ENCODE assay signal across 18 cellular contexts in the genomic region with DNA sequence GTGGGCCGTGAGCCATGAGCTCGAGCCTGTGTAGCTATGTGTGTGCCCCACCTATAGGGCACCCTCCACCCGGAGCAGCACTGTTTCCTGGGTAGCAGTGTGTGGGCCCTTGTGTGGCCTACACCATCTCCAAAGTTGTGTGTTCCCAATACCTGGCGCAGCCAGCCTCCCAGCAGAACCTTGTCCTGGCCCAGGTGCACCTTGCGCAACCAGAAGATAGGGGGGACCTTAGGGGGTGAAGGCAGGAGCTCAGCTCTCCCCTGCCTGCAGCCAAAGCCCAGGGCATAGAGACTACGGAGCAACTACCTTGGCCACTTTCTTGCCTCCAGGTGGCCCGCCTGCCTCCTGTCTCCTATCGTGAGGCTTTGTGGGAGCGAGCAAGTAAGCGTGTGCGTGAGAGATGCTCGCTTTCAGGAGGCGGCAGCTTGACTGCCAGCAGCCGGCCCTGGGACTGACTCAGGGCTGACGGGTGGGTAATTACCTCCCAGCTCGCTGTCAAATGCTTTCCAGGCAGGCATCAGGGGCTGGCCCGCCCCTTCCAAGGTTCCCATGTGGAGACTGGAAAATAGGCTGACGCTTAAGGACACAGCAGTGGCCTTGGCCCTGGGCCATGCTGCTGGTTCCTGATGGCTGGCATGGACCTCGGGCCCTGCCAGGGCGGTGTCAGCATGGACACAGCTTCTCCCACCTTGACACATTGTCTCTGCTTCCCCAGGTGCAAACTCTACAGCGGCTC.
"Had no signal": no experiment of that assay in that cellular context is flagged by ENCODE, and none has a peak within 500 bp of the region (broad histone marks: within the 10 kb centered on the region; RNA-seq: fewer than 3 reads in every experiment).

No MANE protein-coding gene starts in this region.

- DNase-seq: activated CD4-positive, alpha-beta T cell treated with anti-CD3 and anti-CD28 coated beads for 1 hour; activated CD4-positive, alpha-beta T cell treated with anti-CD3 and anti-CD28 coated beads, Interleukin-2, amount 50 U/mL, for 1 hour; activated CD8-positive, alpha-beta T cell treated with anti-CD3 and anti-CD28 coated beads, Interleukin-2, amount 10 ng/mL, durations not matched to agents 7 days and 5 days; activated gamma-delta T cell; activated naive CD4-positive, alpha-beta T cell treated with anti-CD3 and anti-CD28 coated beads, Interleukin-2, amount 50 U/mL, for 16 hours; activated naive CD8-positive, alpha-beta T cell treated with anti-CD3 and anti-CD28 coated beads, Interleukin-2, amount 50 U/mL, for 24 hours; brain microvascular endothelial cell; endodermal cell; esophagus squamous epithelium; heart left ventricle; left ventricle myocardium superior; mammary epithelial cell; naive thymus-derived CD8-positive, alpha-beta T cell; ovary; right cardiac atrium; stimulated activated CD4-positive, alpha-beta T cell treated with anti-CD3 and anti-CD28 coated beads, Interleukin-2, amount 100 ng/mL, for 24 hours; testis; uterus had no signal
